18 cellular contexts compared by ENCODE assay signal in the genomic region with DNA sequence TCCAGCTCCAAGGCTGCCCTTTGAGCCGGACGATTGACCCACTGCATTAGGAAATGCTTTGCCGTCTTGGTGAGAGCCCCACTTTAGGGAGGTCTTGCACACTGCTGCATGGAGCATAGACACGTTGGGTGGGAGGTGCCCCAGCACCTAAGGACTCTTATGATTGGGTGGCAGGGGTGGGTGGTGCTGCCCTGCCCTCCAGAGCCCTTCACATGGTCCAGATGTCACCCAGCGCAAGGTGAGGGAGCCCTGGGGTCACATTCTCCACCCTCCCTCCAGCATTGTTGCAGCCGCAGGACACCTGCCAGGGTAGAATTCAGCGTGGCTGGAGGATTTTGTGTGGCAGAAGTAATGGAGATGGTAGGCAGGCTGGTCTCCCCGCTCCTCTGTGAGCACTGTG.
"Had no signal": no experiment of that assay in that cellular context is flagged by ENCODE, and none has a peak within 500 bp of the region (broad histone marks: within the 10 kb centered on the region; RNA-seq: fewer than 3 reads in every experiment).

No MANE protein-coding gene starts in this region.

- ATAC-seq: activated CD4-positive, CD25-positive, alpha-beta regulatory T cell treated with anti-CD3 and anti-CD28 coated beads, Interleukin-2, amount 50 U/mL, for 24 hours; activated CD8-positive, alpha-beta T cell treated with anti-CD3 and anti-CD28 coated beads, Interleukin-2, amount 10 ng/mL, durations not matched to agents 7 days and 5 days; activated naive CD4-positive, alpha-beta T cell treated with anti-CD3 and anti-CD28 coated beads, Interleukin-2, amount 50 U/mL, for 72 hours; activated T-helper 17 cell treated with anti-CD3 and anti-CD28 coated beads, Interleukin-2, amount 50 U/mL, for 72 hours; gastrocnemius medialis; lower lobe of right lung; naive thymus-derived CD4-positive, alpha-beta T cell had no signal

- H3K36me3 ChIP-seq: breast epithelium, colonic mucosa, esophagus squamous epithelium, gastrocnemius medialis, lower lobe of right lung, prostate gland, tibial artery had no signal

- H3K9me3 ChIP-seq: colonic mucosa, gastrocnemius medialis, prostate gland had no signal

- H3K27ac ChIP-seq: breast epithelium, colonic mucosa, esophagus squamous epithelium, gastrocnemius medialis, lower lobe of right lung, prostate gland, tibial artery had no signal

- FAIRE-seq: keratinocyte had no signal

- H3K4me3 Mint-ChIP-seq: activated CD8-positive, alpha-beta T cell treated with anti-CD3 and anti-CD28 coated beads, Interleukin-2, amount 10 ng/mL, durations not matched to agents 7 days and 5 days; activated T-helper 17 cell treated with anti-CD3 and anti-CD28 coated beads, Interleukin-2, amount 50 U/mL, for 72 hours; neural crest cell; stimulated activated naive CD8-positive, alpha-beta T cell treated with anti-CD3 and anti-CD28 coated beads, Interleukin-15, Interleukin-2, amounts not matched to agents 100 ng/mL and 50 ng/mL, for 24 hours had no signal

- DNase-seq: activated CD4-positive, alpha-beta T cell treated with anti-CD3 and anti-CD28 coated beads, Interleukin-2, amount 50 U/mL, for 1 hour; activated CD8-positive, alpha-beta T cell treated with anti-CD3 and anti-CD28 coated beads, Interleukin-2, amount 10 ng/mL, durations not matched to agents 7 days and 5 days; colonic mucosa; esophagus squamous epithelium; gastrocnemius medialis; hypothalamus; lower lobe of right lung; naive thymus-derived CD4-positive, alpha-beta T cell; stimulated activated CD4-positive, alpha-beta T cell treated with anti-CD3 and anti-CD28 coated beads, Interleukin-1b, Interleukin-23, amount 100 ng/mL, for 48 hours; tibial artery had no signal

- H3K4me1 ChIP-seq: breast epithelium, colonic mucosa, esophagus squamous epithelium, lower lobe of right lung, prostate gland, tibial artery had no signal

- H3K27me3 ChIP-seq: breast epithelium, colonic mucosa, tibial artery had no signal

- H3K27ac Mint-ChIP-seq: activated CD8-positive, alpha-beta T cell treated with anti-CD3 and anti-CD28 coated beads, Interleukin-2, amount 10 ng/mL, durations not matched to agents 7 days and 5 days; activated naive CD4-positive, alpha-beta T cell treated with anti-CD3 and anti-CD28 coated beads, Interleukin-2, amount 50 U/mL, for 72 hours; activated T-helper 17 cell treated with anti-CD3 and anti-CD28 coated beads, Interleukin-2, amount 50 U/mL, for 72 hours; stimulated activated naive CD8-positive, alpha-beta T cell treated with anti-CD3 and anti-CD28 coated beads, Interleukin-15, Interleukin-2, amounts not matched to agents 100 ng/mL and 50 ng/mL, for 24 hours had no signal

- H3K4me3 ChIP-seq: breast epithelium, colonic mucosa, esophagus squamous epithelium, gastrocnemius medialis, lower lobe of right lung, prostate gland, tibial artery had no signal

- H3K27me3 Mint-ChIP-seq: naive thymus-derived CD4-positive, alpha-beta T cell; stimulated activated naive CD8-positive, alpha-beta T cell treated with anti-CD3 and anti-CD28 coated beads, Interleukin-15, Interleukin-2, amounts not matched to agents 100 ng/mL and 50 ng/mL, for 24 hours had no signal
